ENCODE assay signal across 21 cellular contexts in genomic region chr1:225757927-225758460, GRCh38.
"Had no signal": no experiment of that assay in that cellular context is flagged by ENCODE, and none has a peak within 500 bp of the region (broad histone marks: within the 10 kb centered on the region; RNA-seq: fewer than 3 reads in every experiment).

No MANE protein-coding gene starts in this region.

- ATAC-seq: activated T-cell treated with anti-CD3 and anti-CD28 coated beads, Interleukin-2, amount 50 U/mL, for 72 hours; naive thymus-derived CD8-positive, alpha-beta T cell; stimulated activated effector memory CD8-positive, alpha-beta T cell treated with anti-CD3 and anti-CD28 coated beads, Interleukin-12 subunit alpha, Interleukin-12 subunit beta, amount 100 ng/mL, for 72 hours had no signal

- H3K9me3 ChIP-seq: esophagus muscularis mucosa, prostate gland, right atrium auricular region, SK-N-SH, tibial artery had no signal

- FAIRE-seq: frontal cortex, urothelium cell line had no signal

- H3K9ac ChIP-seq: SK-N-SH had no signal

- H3K4me1 ChIP-seq: prostate gland had no signal

- H3K27ac ChIP-seq: dorsolateral prefrontal cortex, esophagus muscularis mucosa, prostate gland, right atrium auricular region, tibial artery had no signal

- H3K27me3 Mint-ChIP-seq: activated naive CD8-positive, alpha-beta T cell treated with anti-CD3 and anti-CD28 coated beads, Interleukin-2, amount 10 ng/mL, durations not matched to agents 7 days and 5 days had no signal

- H3K36me3 ChIP-seq: esophagus muscularis mucosa, prostate gland, right atrium auricular region, tibial artery had no signal

- H3K27ac Mint-ChIP-seq: activated CD4-positive, alpha-beta memory T cell treated with anti-CD3 and anti-CD28 coated beads for 36 hours; activated naive CD4-positive, alpha-beta T cell treated with anti-CD3 and anti-CD28 coated beads for 36 hours; activated naive CD8-positive, alpha-beta T cell treated with anti-CD3 and anti-CD28 coated beads, Interleukin-2, amount 10 ng/mL, durations not matched to agents 7 days and 5 days; activated T-cell treated with anti-CD3 and anti-CD28 coated beads, Interleukin-2, amount 50 U/mL, for 72 hours; stimulated activated effector memory CD8-positive, alpha-beta T cell treated with anti-CD3 and anti-CD28 coated beads, Interleukin-12 subunit alpha, Interleukin-12 subunit beta, amount 100 ng/mL, for 72 hours had no signal

- H3K4me3 Mint-ChIP-seq: activated CD4-positive, alpha-beta memory T cell treated with anti-CD3 and anti-CD28 coated beads for 36 hours; activated naive CD4-positive, alpha-beta T cell treated with anti-CD3 and anti-CD28 coated beads for 36 hours; activated naive CD8-positive, alpha-beta T cell treated with anti-CD3 and anti-CD28 coated beads, Interleukin-2, amount 10 ng/mL, durations not matched to agents 7 days and 5 days; activated T-cell treated with anti-CD3 and anti-CD28 coated beads, Interleukin-2, amount 50 U/mL, for 72 hours; naive thymus-derived CD8-positive, alpha-beta T cell; stimulated activated effector memory CD8-positive, alpha-beta T cell treated with anti-CD3 and anti-CD28 coated beads, Interleukin-12 subunit alpha, Interleukin-12 subunit beta, amount 100 ng/mL, for 72 hours had no signal

- H3K4me1 Mint-ChIP-seq: stimulated activated effector memory CD8-positive, alpha-beta T cell treated with anti-CD3 and anti-CD28 coated beads, Interleukin-12 subunit alpha, Interleukin-12 subunit beta, amount 100 ng/mL, for 72 hours had no signal

- DNase-seq: activated CD4-positive, alpha-beta memory T cell treated with anti-CD3 and anti-CD28 coated beads for 36 hours; activated CD4-positive, alpha-beta T cell treated with anti-CD3 and anti-CD28 coated beads for 48 hours; activated effector memory CD4-positive, alpha-beta T cell treated with Interleukin-2 at 50 U/mL for 16 hours; activated naive CD4-positive, alpha-beta T cell treated with anti-CD3 and anti-CD28 coated beads for 36 hours; activated naive CD8-positive, alpha-beta T cell treated with anti-CD3 and anti-CD28 coated beads, Interleukin-2, amount 10 ng/mL, durations not matched to agents 7 days and 5 days; activated T-cell treated with anti-CD3 and anti-CD28 coated beads, Interleukin-2, amount 50 U/mL, for 72 hours; amniotic stem cell; glutamatergic neuron; hypothalamus; mesenchymal stem cell; naive thymus-derived CD8-positive, alpha-beta T cell; SK-N-SH; stimulated activated CD4-positive, alpha-beta T cell treated with anti-CD3 and anti-CD28 coated beads, Interleukin-2, amount 100 ng/mL, for 24 hours had no signal

- H3K9me3 Mint-ChIP-seq: activated CD4-positive, alpha-beta memory T cell treated with anti-CD3 and anti-CD28 coated beads for 36 hours; activated naive CD4-positive, alpha-beta T cell treated with anti-CD3 and anti-CD28 coated beads for 36 hours; activated naive CD8-positive, alpha-beta T cell treated with anti-CD3 and anti-CD28 coated beads, Interleukin-2, amount 10 ng/mL, durations not matched to agents 7 days and 5 days; activated T-cell treated with anti-CD3 and anti-CD28 coated beads, Interleukin-2, amount 50 U/mL, for 72 hours; naive thymus-derived CD8-positive, alpha-beta T cell; stimulated activated effector memory CD8-positive, alpha-beta T cell treated with anti-CD3 and anti-CD28 coated beads, Interleukin-12 subunit alpha, Interleukin-12 subunit beta, amount 100 ng/mL, for 72 hours had no signal

- H3K36me3 Mint-ChIP-seq: activated CD4-positive, alpha-beta memory T cell treated with anti-CD3 and anti-CD28 coated beads for 36 hours; activated naive CD8-positive, alpha-beta T cell treated with anti-CD3 and anti-CD28 coated beads, Interleukin-2, amount 10 ng/mL, durations not matched to agents 7 days and 5 days; stimulated activated effector memory CD8-positive, alpha-beta T cell treated with anti-CD3 and anti-CD28 coated beads, Interleukin-12 subunit alpha, Interleukin-12 subunit beta, amount 100 ng/mL, for 72 hours had no signal

- H3K4me3 ChIP-seq: dorsolateral prefrontal cortex, esophagus muscularis mucosa, prostate gland, right atrium auricular region, tibial artery had no signal

- H3K27me3 ChIP-seq: dorsolateral prefrontal cortex, esophagus muscularis mucosa, right atrium auricular region, tibial artery had no signal

- H3K4me2 ChIP-seq: SK-N-SH had no signal
